In genomic region chr19:5718032-5718578, GRCh38 we compare ENCODE assay signal across 8 cellular contexts. TPM values are rescaled to one million over a fixed set of nuclear protein-coding genes. Genes with fewer than 3 reads are reported as not detected.
DNase-seq lines count a peak whose midpoint lies in the region; ATAC-seq and TF ChIP-seq lines count a peak whose summit lies in the region.

No MANE protein-coding gene starts in this region.

- peak overlapping the region; percentile 86 for H3K4me3 Mint-ChIP-seq in MCF 10A (ENCODE audit: unreplicated experiment)
- H3K4me3 Mint-ChIP-seq in activated T-cell treated with anti-CD3 and anti-CD28 coated beads, Interleukin-2, amount 50 U/mL, for 4 hours: peak overlapping the region; percentile 93

- no peaks in the 10 kb centered on the region for H3K36me3 ChIP-seq in breast epithelium
- H3K36me3 ChIP-seq in iPS-20b (ENCODE audit: insufficient read depth, low read depth, low read length): peaks cover 32% of the 10 kb centered on the region

- H3K4me1 ChIP-seq in breast epithelium (peaks cover 0 to 14% of the 10 kb centered on the region in 2 donors), iPS-20b (ENCODE audit: insufficient read depth, low read length) (no peaks in the 10 kb centered on the region)

- POLR2A ChIA-PET in MCF 10A (lab: Yijun Ruan, JAX): interaction anchor here (0.8 to 6.4 kb wide), 11 partner anchors 9 to 186 kb away, joined by 3 to 119 read pairs (median 12); partner anchors contain the start of genes DUS3L, NDUFA11, RPL36 and SAFB

- no peaks in the 10 kb centered on the region for H3K27me3 ChIP-seq in breast epithelium
- no peaks in the 10 kb centered on the region for H3K27me3 ChIP-seq in iPS-20b (ENCODE audit: insufficient read depth, low read length)

- H3K9me3 ChIP-seq in breast epithelium: no peaks in the 10 kb centered on the region
- H3K9me3 ChIP-seq in iPS-20b (ENCODE audit: insufficient read depth, low read depth, low read length): no peaks in the 10 kb centered on the region

- TF ChIP-seq CTCF in MCF 10A (IDR thresholded peaks at IDR 0.05; ENCODE audit: unreplicated experiment) (no peak), breast epithelium (IDR thresholded peaks at IDR 0.05) (no peak)

- peak overlapping the region in 1 of 3 donors; percentile 83 for H3K4me3 ChIP-seq in breast epithelium
- H3K4me3 ChIP-seq in iPS-20b (ENCODE audit: low read length): peak overlapping the region; percentile 99

- intact Hi-C loops in MCF 10A (cut with micrococcal nuclease) (no loop called here), breast epithelium (cut with DNase I; ENCODE audit: low total_unique reads) (no loop called here)

- peak overlapping the region; percentile 99 for H3K9ac ChIP-seq in iPS-20b (ENCODE audit: low read depth, low read length)

- H3K27ac ChIP-seq in breast epithelium (no peak overlapping the region), iPS-20b (ENCODE audit: low read length) (no peak overlapping the region)

- no TSS peak for BruUV-seq in MCF 10A (replicated peaks; lab: Mats Ljungman, UMichigan)

- H3K36me3 Mint-ChIP-seq in MCF 10A (ENCODE audit: insufficient read depth, unreplicated experiment): peaks cover 45% of the 10 kb centered on the region
- peaks cover 24% of the 10 kb centered on the region for H3K36me3 Mint-ChIP-seq in activated T-cell treated with anti-CD3 and anti-CD28 coated beads, Interleukin-2, amount 50 U/mL, for 4 hours (ENCODE audit: insufficient read depth)

- H3K27me3 Mint-ChIP-seq in MCF 10A (ENCODE audit: insufficient read depth, unreplicated experiment): no peaks in the 10 kb centered on the region
- no peaks in the 10 kb centered on the region for H3K27me3 Mint-ChIP-seq in activated T-cell treated with anti-CD3 and anti-CD28 coated beads, Interleukin-2, amount 50 U/mL, for 4 hours (ENCODE audit: low read depth)

- peak in 1 of 2 donors; percentile 11 for ATAC-seq in activated T-cell treated with anti-CD3 and anti-CD28 coated beads, Interleukin-2, amount 50 U/mL, for 4 hours
- peak; percentile 6 for ATAC-seq in stimulated activated naive CD8-positive, alpha-beta T cell treated with anti-CD3 and anti-CD28 coated beads, Interleukin-15, Interleukin-2, amounts not matched to agents 100 U/mL and 50 U/mL, for 24 hours
- no peak for ATAC-seq in GM21423 (IDR thresholded peaks at IDR 0.05; ENCODE audit: unreplicated experiment)

- peaks cover 3% of the 10 kb centered on the region for H3K4me1 Mint-ChIP-seq in MCF 10A (ENCODE audit: insufficient read depth, unreplicated experiment)
- peaks cover 31% of the 10 kb centered on the region for H3K4me1 Mint-ChIP-seq in activated T-cell treated with anti-CD3 and anti-CD28 coated beads, Interleukin-2, amount 50 U/mL, for 4 hours (ENCODE audit: low read depth)

- CTCF ChIA-PET in MCF 10A (lab: Yijun Ruan, JAX): interaction anchor here (0.5 to 5.0 kb wide), 6 partner anchors 8 to 1730 kb away, joined by 3 to 43 read pairs (median 6); partner anchors contain the start of gene RPL36

- no peak for TF ChIP-seq POLR2A in breast epithelium (IDR thresholded peaks at IDR 0.05)

- peak overlapping the region; percentile 89 for H3K27ac Mint-ChIP-seq in MCF 10A (ENCODE audit: low read depth, unreplicated experiment)

- DNase-seq in MCF 10A (ENCODE audit: unreplicated experiment) (peak; percentile 35), breast epithelium (ENCODE audit: low spot score in 2 of 2) (no peak), SIG-M5 treated with dmso at 0.1 percent for 504 hours (lab: John Stamatoyannopoulos, UW; ENCODE audit: unreplicated experiment) (no peak), NCI-H526 (lab: John Stamatoyannopoulos, UW) (no peak)
- peak; percentile 43 for DNase-seq in activated T-cell treated with anti-CD3 and anti-CD28 coated beads, Interleukin-2, amount 50 U/mL, for 4 hours
- DNase-seq in stimulated activated naive CD8-positive, alpha-beta T cell treated with anti-CD3 and anti-CD28 coated beads, Interleukin-15, Interleukin-2, amounts not matched to agents 100 U/mL and 50 U/mL, for 24 hours: peak; percentile 69

- H3K9me3 Mint-ChIP-seq in MCF 10A (ENCODE audit: unreplicated experiment): no peaks in the 10 kb centered on the region
- H3K9me3 Mint-ChIP-seq in activated T-cell treated with anti-CD3 and anti-CD28 coated beads, Interleukin-2, amount 50 U/mL, for 4 hours: no peaks in the 10 kb centered on the region

RNA-seq across cellular contexts. Expression of gene LONP1, which starts 1.8 kb away (rescaled TPM):
- total RNA-seq in MCF 10A (2022): 219 and 254 TPM in 2 replicates
- 10 to 100 TPM; 48.1 to 66.2 (median 60.6) TPM for total RNA-seq in breast epithelium
- total RNA-seq in activated T-cell treated with anti-CD3 and anti-CD28 coated beads, Interleukin-2, amount 50 U/mL, for 4 hours: 100 to 1,000 TPM; 286 to 342 (median 328) TPM

RNA-seq across cellular contexts. Expression of gene CATSPERD, which starts 2.3 kb away (rescaled TPM):
- not detected in 2 replicates for total RNA-seq in MCF 10A (2022)
- not detected for total RNA-seq in breast epithelium
- total RNA-seq in activated T-cell treated with anti-CD3 and anti-CD28 coated beads, Interleukin-2, amount 50 U/mL, for 4 hours: not detected

RNA-seq across cellular contexts. Expression of gene RPL36, which starts 28.0 kb away (rescaled TPM):
- total RNA-seq in MCF 10A (2022) (1,569 and 1,807 TPM in 2 replicates), breast epithelium (1,000 to 10,000 TPM in 1 of 3 donors, 100 to 1,000 TPM in 2; 687 to 1,274 (median 863) TPM)
- total RNA-seq in activated T-cell treated with anti-CD3 and anti-CD28 coated beads, Interleukin-2, amount 50 U/mL, for 4 hours: 1,000 to 10,000 TPM; 1,683 to 1,753 (median 1,705) TPM

RNA-seq across cellular contexts. Expression of gene HSD11B1L, which starts 37.3 kb away (rescaled TPM):
- total RNA-seq in MCF 10A (2022): 4.1 and 5.5 TPM in 2 replicates
- 10 to 100 TPM; 10.4 to 13.1 (median 11.1) TPM for total RNA-seq in breast epithelium
- 1 to 10 TPM; 2.6 to 2.7 (median 2.7) TPM for total RNA-seq in activated T-cell treated with anti-CD3 and anti-CD28 coated beads, Interleukin-2, amount 50 U/mL, for 4 hours

RNA-seq across cellular contexts. Expression of gene MICOS13, which starts 37.8 kb away (rescaled TPM):
- 51.5 and 73.0 TPM in 2 replicates for total RNA-seq in MCF 10A (2022)
- total RNA-seq in breast epithelium: 10 to 100 TPM; 29.4 to 49.5 (median 44.3) TPM
- 100 to 1,000 TPM in 2 of 3 donors, 10 to 100 TPM in 1; 90.0 to 107 (median 103) TPM for total RNA-seq in activated T-cell treated with anti-CD3 and anti-CD28 coated beads, Interleukin-2, amount 50 U/mL, for 4 hours

Comparison
In these comparisons a context has a peak if more than half of its experiments do, and no peak if none do; other contexts are left out.
1. DNase-seq: peak in MCF 10A (single experiment), activated T-cell treated with anti-CD3 and anti-CD28 coated beads, Interleukin-2, amount 50 U/mL, for 4 hours (single experiment) and stimulated activated naive CD8-positive, alpha-beta T cell treated with anti-CD3 and anti-CD28 coated beads, Interleukin-15, Interleukin-2, amounts not matched to agents 100 U/mL and 50 U/mL, for 24 hours (single experiment); none in breast epithelium (0 of 2), SIG-M5 treated with dmso at 0.1 percent for 504 hours (single experiment) and NCI-H526 (0 of 2).